2 cellular contexts compared by ENCODE assay signal in the genomic region with DNA sequence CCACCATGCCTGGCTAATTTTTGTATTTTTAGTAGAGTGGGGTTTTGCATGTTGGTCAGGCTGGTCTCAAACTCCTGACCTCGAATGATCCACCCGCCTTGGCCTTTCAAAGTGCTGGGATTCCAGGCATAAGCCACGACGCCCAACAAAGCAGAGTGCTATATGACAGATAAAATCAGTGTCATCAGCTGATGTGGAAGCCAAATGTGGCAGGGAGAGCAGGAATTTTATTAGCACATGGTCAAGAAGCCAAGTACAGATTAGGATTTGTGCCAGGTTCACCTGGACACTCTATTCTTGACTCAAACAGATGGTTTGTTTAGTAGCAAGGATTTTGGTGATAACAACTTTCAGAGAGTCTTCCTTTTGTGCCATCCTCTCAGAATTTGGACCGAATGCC.
TF ChIP-seq lines count a peak whose summit lies in the region.

No MANE protein-coding gene starts in this region.

TF ChIP-seq in A549, 52 proteins besides CTCF, POLR2A, EP300 and RAD21 (continued from another document):
- TF ChIP-seq, protein P1, sequence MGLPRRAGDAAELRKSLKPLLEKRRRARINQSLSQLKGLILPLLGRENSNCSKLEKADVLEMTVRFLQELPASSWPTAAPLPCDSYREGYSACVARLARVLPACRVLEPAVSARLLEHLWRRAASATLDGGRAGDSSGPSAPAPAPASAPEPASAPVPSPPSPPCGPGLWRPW (IDR thresholded peaks at IDR 0.05): no peak
- TF ChIP-seq HOXB5 (CRISPR knock-in tag; IDR thresholded peaks at IDR 0.05) (no peak), SMC3 (IDR thresholded peaks at IDR 0.05) (no peak), ZFP36 (IDR thresholded peaks at IDR 0.05; ENCODE audit: borderline replicate concordance, partially characterized antibody) (no peak), KDM1A (IDR thresholded peaks at IDR 0.05; ENCODE audit: low read depth) (no peak), EHMT2 (IDR thresholded peaks at IDR 0.05; ENCODE audit: low read depth) (no peak), MYC (IDR thresholded peaks at IDR 0.05; ENCODE audit: borderline replicate concordance, low read length) (no peak), TP53 (CRISPR knock-in tag; IDR thresholded peaks at IDR 0.05) (no peak)
- TF ChIP-seq, protein P2, sequence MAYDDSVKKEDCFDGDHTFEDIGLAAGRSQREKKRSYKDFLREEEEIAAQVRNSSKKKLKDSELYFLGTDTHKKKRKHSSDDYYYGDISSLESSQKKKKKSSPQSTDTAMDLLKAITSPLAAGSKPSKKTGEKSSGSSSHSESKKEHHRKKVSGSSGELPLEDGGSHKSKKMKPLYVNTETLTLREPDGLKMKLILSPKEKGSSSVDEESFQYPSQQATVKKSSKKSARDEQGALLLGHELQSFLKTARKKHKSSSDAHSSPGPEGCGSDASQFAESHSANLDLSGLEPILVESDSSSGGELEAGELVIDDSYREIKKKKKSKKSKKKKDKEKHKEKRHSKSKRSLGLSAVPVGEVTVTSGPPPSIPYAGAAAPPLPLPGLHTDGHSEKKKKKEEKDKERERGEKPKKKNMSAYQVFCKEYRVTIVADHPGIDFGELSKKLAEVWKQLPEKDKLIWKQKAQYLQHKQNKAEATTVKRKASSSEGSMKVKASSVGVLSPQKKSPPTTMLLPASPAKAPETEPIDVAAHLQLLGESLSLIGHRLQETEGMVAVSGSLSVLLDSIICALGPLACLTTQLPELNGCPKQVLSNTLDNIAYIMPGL (CRISPR knock-in tag; IDR thresholded peaks at IDR 0.05; ENCODE audit: borderline replicate concordance): no peak

TF ChIP-seq in HCT116, 20 proteins besides CTCF, POLR2A, EP300 and RAD21 (continued from another document):
- TF ChIP-seq, protein P3, sequence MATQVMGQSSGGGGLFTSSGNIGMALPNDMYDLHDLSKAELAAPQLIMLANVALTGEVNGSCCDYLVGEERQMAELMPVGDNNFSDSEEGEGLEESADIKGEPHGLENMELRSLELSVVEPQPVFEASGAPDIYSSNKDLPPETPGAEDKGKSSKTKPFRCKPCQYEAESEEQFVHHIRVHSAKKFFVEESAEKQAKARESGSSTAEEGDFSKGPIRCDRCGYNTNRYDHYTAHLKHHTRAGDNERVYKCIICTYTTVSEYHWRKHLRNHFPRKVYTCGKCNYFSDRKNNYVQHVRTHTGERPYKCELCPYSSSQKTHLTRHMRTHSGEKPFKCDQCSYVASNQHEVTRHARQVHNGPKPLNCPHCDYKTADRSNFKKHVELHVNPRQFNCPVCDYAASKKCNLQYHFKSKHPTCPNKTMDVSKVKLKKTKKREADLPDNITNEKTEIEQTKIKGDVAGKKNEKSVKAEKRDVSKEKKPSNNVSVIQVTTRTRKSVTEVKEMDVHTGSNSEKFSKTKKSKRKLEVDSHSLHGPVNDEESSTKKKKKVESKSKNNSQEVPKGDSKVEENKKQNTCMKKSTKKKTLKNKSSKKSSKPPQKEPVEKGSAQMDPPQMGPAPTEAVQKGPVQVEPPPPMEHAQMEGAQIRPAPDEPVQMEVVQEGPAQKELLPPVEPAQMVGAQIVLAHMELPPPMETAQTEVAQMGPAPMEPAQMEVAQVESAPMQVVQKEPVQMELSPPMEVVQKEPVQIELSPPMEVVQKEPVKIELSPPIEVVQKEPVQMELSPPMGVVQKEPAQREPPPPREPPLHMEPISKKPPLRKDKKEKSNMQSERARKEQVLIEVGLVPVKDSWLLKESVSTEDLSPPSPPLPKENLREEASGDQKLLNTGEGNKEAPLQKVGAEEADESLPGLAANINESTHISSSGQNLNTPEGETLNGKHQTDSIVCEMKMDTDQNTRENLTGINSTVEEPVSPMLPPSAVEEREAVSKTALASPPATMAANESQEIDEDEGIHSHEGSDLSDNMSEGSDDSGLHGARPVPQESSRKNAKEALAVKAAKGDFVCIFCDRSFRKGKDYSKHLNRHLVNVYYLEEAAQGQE (IDR thresholded peaks at IDR 0.05; ENCODE audit: low read depth): no peak
- TF ChIP-seq JUND (IDR thresholded peaks at IDR 0.05) (no peak), ZNF274 (IDR thresholded peaks at IDR 0.05; ENCODE audit: low read depth, low read length) (no peak), POLR2AphosphoS5 (IDR thresholded peaks at IDR 0.05; ENCODE audit: low read depth, low read length) (no peak), TCF7L2 (IDR thresholded peaks at IDR 0.05; ENCODE audit: borderline replicate concordance, extremely low read depth, insufficient read depth, insufficient read length) (no peak), ZFX (IDR thresholded peaks at IDR 0.05) (no peak), SRF (IDR thresholded peaks at IDR 0.05; ENCODE audit: low read depth) (no peak), SP1 (IDR thresholded peaks at IDR 0.05; ENCODE audit: low read depth) (no peak), CBX3 (IDR thresholded peaks at IDR 0.05; ENCODE audit: low read depth) (no peak), YY1 (IDR thresholded peaks at IDR 0.05; ENCODE audit: extremely low read depth, insufficient replicate concordance, low read depth, low read length) (no peak), FOSL1 (IDR thresholded peaks at IDR 0.05; ENCODE audit: low read depth) (no peak)
- TF ChIP-seq, protein P4, sequence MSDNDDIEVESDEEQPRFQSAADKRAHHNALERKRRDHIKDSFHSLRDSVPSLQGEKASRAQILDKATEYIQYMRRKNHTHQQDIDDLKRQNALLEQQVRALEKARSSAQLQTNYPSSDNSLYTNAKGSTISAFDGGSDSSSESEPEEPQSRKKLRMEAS (IDR thresholded peaks at IDR 0.05): no peak
- TF ChIP-seq, protein P5, sequence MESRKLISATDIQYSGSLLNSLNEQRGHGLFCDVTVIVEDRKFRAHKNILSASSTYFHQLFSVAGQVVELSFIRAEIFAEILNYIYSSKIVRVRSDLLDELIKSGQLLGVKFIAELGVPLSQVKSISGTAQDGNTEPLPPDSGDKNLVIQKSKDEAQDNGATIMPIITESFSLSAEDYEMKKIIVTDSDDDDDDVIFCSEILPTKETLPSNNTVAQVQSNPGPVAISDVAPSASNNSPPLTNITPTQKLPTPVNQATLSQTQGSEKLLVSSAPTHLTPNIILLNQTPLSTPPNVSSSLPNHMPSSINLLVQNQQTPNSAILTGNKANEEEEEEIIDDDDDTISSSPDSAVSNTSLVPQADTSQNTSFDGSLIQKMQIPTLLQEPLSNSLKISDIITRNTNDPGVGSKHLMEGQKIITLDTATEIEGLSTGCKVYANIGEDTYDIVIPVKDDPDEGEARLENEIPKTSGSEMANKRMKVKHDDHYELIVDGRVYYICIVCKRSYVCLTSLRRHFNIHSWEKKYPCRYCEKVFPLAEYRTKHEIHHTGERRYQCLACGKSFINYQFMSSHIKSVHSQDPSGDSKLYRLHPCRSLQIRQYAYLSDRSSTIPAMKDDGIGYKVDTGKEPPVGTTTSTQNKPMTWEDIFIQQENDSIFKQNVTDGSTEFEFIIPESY (IDR thresholded peaks at IDR 0.05; ENCODE audit: extremely low read depth, insufficient replicate concordance, low read length): no peak
